Comparison of ENCODE assay signal across 2 cellular contexts in genomic region chr10:12711344-12711708, GRCh38.
TF ChIP-seq lines count a peak whose summit lies in the region.

No MANE protein-coding gene starts in this region.

TF ChIP-seq in IMR-90, 13 proteins besides CTCF, POLR2A, EP300 and RAD21:
- TF ChIP-seq FOS (IDR thresholded peaks at IDR 0.05; ENCODE audit: low read depth, low read length) (no peak), MAZ (IDR thresholded peaks at IDR 0.05; ENCODE audit: borderline replicate concordance, low read depth, low read length) (0 out of 2 replicates have a peak, but pooled peaks have one; percentile 6)
TF ChIP-seq in IMR-90: peak in this region for 1.

TF ChIP-seq in GM12878, 131 proteins besides CTCF, POLR2A, EP300 and RAD21:
- TF ChIP-seq RELB (IDR thresholded peaks at IDR 0.05; ENCODE audit: low read depth) (0 out of 2 replicates have a peak, but pooled peaks have one; percentile 1), HDAC2 (IDR thresholded peaks at IDR 0.05) (no peak), PKNOX1 (IDR thresholded peaks at IDR 0.05) (peak; percentile 14; the same call in 1 of the 2 replicates), ATF2 (IDR thresholded peaks at IDR 0.05; ENCODE audit: low read length) (0 out of 2 replicates have a peak, but pooled peaks have one; percentile 21), CBX5 (IDR thresholded peaks at IDR 0.05; ENCODE audit: low read depth) (0 out of 2 replicates have a peak, but pooled peaks have one; percentile 3)
TF ChIP-seq in GM12878: peak in this region for 4.
